1 cellular context compared by ENCODE assay signal in genomic region chr17:56679767-56680422, GRCh38.
TF ChIP-seq lines count a peak whose summit lies in the region.

No MANE protein-coding gene starts in this region.

TF ChIP-seq in IMR-90, 13 proteins besides CTCF, POLR2A, EP300 and RAD21 (continued from another document):
- TF ChIP-seq USF2 (IDR thresholded peaks at IDR 0.05; ENCODE audit: low read depth, low read length) (no peak), CEBPB (IDR thresholded peaks at IDR 0.05; ENCODE audit: low read depth, low read length) (no peak), MAFK (IDR thresholded peaks at IDR 0.05; ENCODE audit: low read depth, low read length) (no peak)
- TF ChIP-seq, protein P1, sequence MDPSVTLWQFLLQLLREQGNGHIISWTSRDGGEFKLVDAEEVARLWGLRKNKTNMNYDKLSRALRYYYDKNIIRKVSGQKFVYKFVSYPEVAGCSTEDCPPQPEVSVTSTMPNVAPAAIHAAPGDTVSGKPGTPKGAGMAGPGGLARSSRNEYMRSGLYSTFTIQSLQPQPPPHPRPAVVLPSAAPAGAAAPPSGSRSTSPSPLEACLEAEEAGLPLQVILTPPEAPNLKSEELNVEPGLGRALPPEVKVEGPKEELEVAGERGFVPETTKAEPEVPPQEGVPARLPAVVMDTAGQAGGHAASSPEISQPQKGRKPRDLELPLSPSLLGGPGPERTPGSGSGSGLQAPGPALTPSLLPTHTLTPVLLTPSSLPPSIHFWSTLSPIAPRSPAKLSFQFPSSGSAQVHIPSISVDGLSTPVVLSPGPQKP (IDR thresholded peaks at IDR 0.05; ENCODE audit: borderline replicate concordance, low read depth, low read length), result no peak
